Comparison of ENCODE assay signal across 8 cellular contexts in genomic region chr19:43934985-43935708, GRCh38. TPM values are rescaled to one million over a fixed set of nuclear protein-coding genes. Genes with fewer than 3 reads are reported as not detected.
DNase-seq lines count a peak whose midpoint lies in the region; ATAC-seq, FAIRE-seq and TF ChIP-seq lines count a peak whose summit lies in the region.

Gene ZNF45 (minus strand): TSS chr19:43935282. CDS start chr19:43922185, 13,097 bp downstream.

- CTCF ChIA-PET in A549 (lab: Yijun Ruan, JAX), result interaction anchor here (0.6 to 1.8 kb wide), 9 partner anchors 11 to 1811 kb away, joined by 3 to 11 read pairs (median 3); partner anchors contain the start of gene ZNF221

- peak within 1 kb of the TSS; percentile 77 for H3K4me2 ChIP-seq in A549

- DNase-seq in A549 (ENCODE audit: low read depth in 1 of 2, low spot score in 1 of 2) (peak; percentile 93 to 97), NCI-H2196 (lab: John Stamatoyannopoulos, UW; ENCODE audit: unreplicated experiment) (peak; percentile 92), breast epithelium (ENCODE audit: low spot score in 2 of 2) (peak; percentile 80 to 82)

- POLR2A ChIA-PET in A549 (lab: Yijun Ruan, JAX), result interaction anchor here (0.7 to 2.0 kb wide), 10 partner anchors 13 to 272 kb away, joined by 3 to 21 read pairs (median 4); partner anchors contain the start of genes SMG9, ZNF155, ZNF221 and ZNF226

- peaks cover 11% of the 10 kb centered on the region for H3K36me3 ChIP-seq in breast epithelium

- 1% methylated on average over 38 of the region's 42 CpGs for WGBS in A549 (ENCODE audit: missing lambda C conversion rate)

- peak; percentile 56 for TF ChIP-seq POLR2A in A549 (IDR thresholded peaks at IDR 0.05; ENCODE audit: low read length)
- TF ChIP-seq POLR2A in breast epithelium (IDR thresholded peaks at IDR 0.05), result no peak

- H3K27me3 ChIP-seq in breast epithelium, result no peaks in the 10 kb centered on the region

- H3K4me1 ChIP-seq in A549, result no peaks in the 10 kb centered on the region
- H3K4me1 ChIP-seq in breast epithelium, result peaks cover 0 to 12% of the 10 kb centered on the region in 2 donors

- ATAC-seq in A549 (peak; percentile 99 to 100), GM18868 (IDR thresholded peaks at IDR 0.05; ENCODE audit: unreplicated experiment) (peak; percentile 91), HG03108 (IDR thresholded peaks at IDR 0.05; ENCODE audit: unreplicated experiment) (peak; percentile 91)

- no peak for TF ChIP-seq RAD21 in A549 (conservative IDR thresholded peaks at IDR 0.05 in 1 of 2, IDR thresholded peaks at IDR 0.05 in 1 of 2)

- intact Hi-C loops in breast epithelium (cut with DNase I; ENCODE audit: low total_unique reads), result no loop called here

- H3K27ac ChIP-seq in A549 (peak within 1 kb of the TSS; percentile 81 to 89), VCaP (peak within 1 kb of the TSS; percentile 83), breast epithelium (peak within 1 kb of the TSS; percentile 82 to 91), skin epidermis (peak within 1 kb of the TSS; percentile 41 to 95 (median 85))

- TF ChIP-seq EP300 in A549 (IDR thresholded peaks at IDR 0.05), result no peak

- FAIRE-seq in A549 (lab: Jason Lieb, UNC), result peak; percentile 61

- no peak for TF ChIP-seq CTCF in A549 (IDR thresholded peaks at IDR 0.05)
- TF ChIP-seq CTCF in VCaP (conservative IDR thresholded peaks at IDR 0.05), result no peak; the same call in 1 of the 2 replicates
- TF ChIP-seq CTCF in breast epithelium (IDR thresholded peaks at IDR 0.05), result no peak

- H3K4me3 ChIP-seq in A549 (peak within 1 kb of the TSS; percentile 66), breast epithelium (peak within 1 kb of the TSS; percentile 59 to 85 (median 59)), iPS-18c (ENCODE audit: insufficient read depth, low read depth, low read length) (peak within 1 kb of the TSS; percentile 73), skin epidermis (peak within 1 kb of the TSS; percentile 47 to 77 (median 65))

- H3K9me3 ChIP-seq in A549, result peaks cover 59% of the 10 kb centered on the region
- peaks cover 0 to 4% of the 10 kb centered on the region in 2 donors for H3K9me3 ChIP-seq in breast epithelium
- no peaks in the 10 kb centered on the region for H3K9me3 ChIP-seq in iPS-18c (ENCODE audit: control insufficient read depth, insufficient read depth, low read length)

TF ChIP-seq in A549, 52 proteins besides CTCF, POLR2A, EP300 and RAD21:
- no peak for TF ChIP-seq CBX8 (IDR thresholded peaks at IDR 0.05)
- TF ChIP-seq MAX (IDR thresholded peaks at IDR 0.05), result peak; percentile 78
- TF ChIP-seq HOXB5 (CRISPR knock-in tag; IDR thresholded peaks at IDR 0.05), result peak; percentile 47; the same call in 1 of the 2 replicates
- no peak for TF ChIP-seq FOSB (CRISPR knock-in tag; IDR thresholded peaks at IDR 0.05)
- peak; percentile 36; the same call in 1 of the 2 replicates for TF ChIP-seq GATA3 (IDR thresholded peaks at IDR 0.05; ENCODE audit: borderline replicate concordance)
- TF ChIP-seq PHF8 (IDR thresholded peaks at IDR 0.05; ENCODE audit: borderline replicate concordance, low read depth), result peak; percentile 79; the same call in 1 of the 2 replicates
- peak; percentile 71 to 87; a peak in 4 of 5 replicates for TF ChIP-seq JUN (IDR thresholded peaks at IDR 0.05)
- TF ChIP-seq TP53 (CRISPR knock-in tag; IDR thresholded peaks at IDR 0.05), result peak; percentile 35; the same call in 1 of the 2 replicates
- 0 out of 2 replicates have a peak, but pooled peaks have one; percentile 1 for TF ChIP-seq USF2 (IDR thresholded peaks at IDR 0.05)
- peak; percentile 37; the same call in 1 of the 2 replicates for TF ChIP-seq ATOH8 (CRISPR knock-in tag; IDR thresholded peaks at IDR 0.05; ENCODE audit: low read depth)
- TF ChIP-seq CBX2 (IDR thresholded peaks at IDR 0.05; ENCODE audit: borderline replicate concordance, low read depth), result no peak
- TF ChIP-seq BCL3 (IDR thresholded peaks at IDR 0.05), result peak; percentile 76; the same call in 2 of the 3 replicates
- peak; percentile 13; the same call in 1 of the 2 replicates for TF ChIP-seq HOXB13 (CRISPR knock-in tag; IDR thresholded peaks at IDR 0.05; ENCODE audit: low read depth)
- peak; percentile 90 for TF ChIP-seq E2F6 (IDR thresholded peaks at IDR 0.05; ENCODE audit: borderline replicate concordance, low read depth)
TF ChIP-seq in A549: peak in this region for 11.

RNA-seq across cellular contexts. Expression of gene ZNF45, which starts in this region (rescaled TPM):
- 19.9 and 20.9 TPM in 2 replicates for polyA plus RNA-seq in A549 (2011; rRNA removed)
- polyA plus RNA-seq in A549 (2012; cell fraction: cytosol; rRNA removed), result 4.7 and 6.2 TPM in 2 replicates
- 4.1 and 6.7 TPM in 2 replicates for polyA plus RNA-seq in A549 (2012; cell fraction: nucleus; rRNA removed)
- polyA plus RNA-seq in A549 (2017; fragmentation: RNase III; extraction: RNeasy Plus Mini Kit Qiagen cat#74134 plus additional on column Dnase treatment), result 13.3 to 15.1 TPM (median 14.8 TPM) in 3 replicates
- polyA minus RNA-seq in A549 (2011; rRNA and poly(A)+ RNA removed), result 20.5 and 23.9 TPM in 2 replicates
- total RNA-seq in breast epithelium, result 10 to 100 TPM in 2 of 3 donors, 1 to 10 TPM in 1; 9.8 to 29.7 (median 19.3) TPM

Comparison
In these comparisons a context has a peak if more than half of its experiments do, and no peak if none do; other contexts are left out.
1. Peak in every context shown above with its lines: DNase-seq, ATAC-seq, H3K4me3 ChIP-seq and H3K27ac ChIP-seq.